In genomic region chr19:35140898-35141626, GRCh38 we compare ENCODE assay signal across 8 cellular contexts.
DNase-seq lines count a peak whose midpoint lies in the region; ATAC-seq and TF ChIP-seq lines count a peak whose summit lies in the region.

No MANE protein-coding gene starts in this region.

- peak; percentile 57 for TF ChIP-seq CTCF in GM12865 (IDR thresholded peaks at IDR 0.05; ENCODE audit: insufficient read depth, low read depth, low read length, missing control alignments)

- peak; percentile 41 for ATAC-seq in HG03196 (IDR thresholded peaks at IDR 0.05; ENCODE audit: unreplicated experiment)
- no peak for ATAC-seq in HG03139 (IDR thresholded peaks at IDR 0.05; ENCODE audit: unreplicated experiment)

- DNase-seq in GM12865 (ENCODE audit: low read depth) (peak; percentile 92), NOMO-1 treated with dmso at 0.1 percent for 144 hours (lab: John Stamatoyannopoulos, UW; ENCODE audit: unreplicated experiment) (peak; percentile 74), activated T-cell treated with anti-CD3 and anti-CD28 coated beads for 1 hour (ENCODE audit: low read depth) (peak; percentile 98), epidermal melanocyte (ENCODE audit: insufficient read length, low spot score) (peak; percentile 98), midbrain (lab: John Stamatoyannopoulos, UW) (peak; percentile 88)
- peak; percentile 87 to 92 for DNase-seq in stimulated activated CD8-positive, alpha-beta memory T cell treated with anti-CD3 and anti-CD28 coated beads, Interleukin-15, amount 100 ng/mL, for 4 hours (ENCODE audit: low read depth in 2 of 2)

- no peak overlapping the region for H3K4me3 ChIP-seq in GM12865 (ENCODE audit: low read depth, low read length)
